8 cellular contexts compared by ENCODE assay signal in genomic region chr9:38160613-38161215, GRCh38.
A peak's percentile ranks its signal among the peaks of the same experiment; 100 is the strongest.
DNase-seq lines count a peak whose midpoint lies in the region; ATAC-seq and TF ChIP-seq lines count a peak whose summit lies in the region.

No MANE protein-coding gene starts in this region.

- H3K27ac ChIP-seq in right lobe of liver, result no peak overlapping the region

- TF ChIP-seq CTCF in choroid plexus epithelial cell (conservative IDR thresholded peaks at IDR 0.05; ENCODE audit: low read depth, low read length) (peak; percentile 93), right lobe of liver (IDR thresholded peaks at IDR 0.05) (peak; percentile 64 to 86 (median 84))

- H3K27me3 ChIP-seq in right lobe of liver, result no peaks in the 10 kb centered on the region

- no peak for TF ChIP-seq POLR2A in right lobe of liver (IDR thresholded peaks at IDR 0.05)

- H3K4me1 ChIP-seq in right lobe of liver, result no peaks in the 10 kb centered on the region

- 29% methylated on average over 9 of the region's 9 CpGs for WGBS in right lobe of liver (ENCODE audit: insufficient coverage, low coverage, low lambda C conversion rate, missing lambda C conversion rate)

- DNase-seq in NCI-H524 (lab: John Stamatoyannopoulos, UW) (peak; percentile 3 to 66), NCI-H524 treated with DMSO at 0.1 percent for 48 hours (lab: John Stamatoyannopoulos, UW) (no peak), NCI-H1105 (lab: John Stamatoyannopoulos, UW) (peak; percentile 33), choroid plexus epithelial cell (ENCODE audit: low read depth) (peak; percentile 61), right lobe of liver (peak in 2 of 3 donors; percentile 53 to 72)
- DNase-seq in activated CD4-positive, alpha-beta T cell treated with anti-CD3 and anti-CD28 coated beads for 24 hours (ENCODE audit: low read depth in 2 of 2), result peak; percentile 60 to 62
- DNase-seq in stimulated activated CD8-positive, alpha-beta memory T cell treated with anti-CD3 and anti-CD28 coated beads, Interleukin-15, amount 100 ng/mL, for 48 hours (ENCODE audit: low read depth in 2 of 2), result peak; percentile 15 to 25

- intact Hi-C loops in right lobe of liver (cut with DNase I), result no loop called here

- no peaks in the 10 kb centered on the region for H3K9me3 ChIP-seq in right lobe of liver

- H3K36me3 ChIP-seq in right lobe of liver, result no peaks in the 10 kb centered on the region

- H3K4me3 ChIP-seq in choroid plexus epithelial cell (ENCODE audit: low read depth, low read length), result no peak overlapping the region
- H3K4me3 ChIP-seq in right lobe of liver, result no peak overlapping the region

- ATAC-seq in right lobe of liver (peak; percentile 71 to 82 (median 80)), HG03469 (IDR thresholded peaks at IDR 0.05; ENCODE audit: unreplicated experiment) (no peak)
